Comparison of ENCODE assay signal across 8 cellular contexts in the genomic region with DNA sequence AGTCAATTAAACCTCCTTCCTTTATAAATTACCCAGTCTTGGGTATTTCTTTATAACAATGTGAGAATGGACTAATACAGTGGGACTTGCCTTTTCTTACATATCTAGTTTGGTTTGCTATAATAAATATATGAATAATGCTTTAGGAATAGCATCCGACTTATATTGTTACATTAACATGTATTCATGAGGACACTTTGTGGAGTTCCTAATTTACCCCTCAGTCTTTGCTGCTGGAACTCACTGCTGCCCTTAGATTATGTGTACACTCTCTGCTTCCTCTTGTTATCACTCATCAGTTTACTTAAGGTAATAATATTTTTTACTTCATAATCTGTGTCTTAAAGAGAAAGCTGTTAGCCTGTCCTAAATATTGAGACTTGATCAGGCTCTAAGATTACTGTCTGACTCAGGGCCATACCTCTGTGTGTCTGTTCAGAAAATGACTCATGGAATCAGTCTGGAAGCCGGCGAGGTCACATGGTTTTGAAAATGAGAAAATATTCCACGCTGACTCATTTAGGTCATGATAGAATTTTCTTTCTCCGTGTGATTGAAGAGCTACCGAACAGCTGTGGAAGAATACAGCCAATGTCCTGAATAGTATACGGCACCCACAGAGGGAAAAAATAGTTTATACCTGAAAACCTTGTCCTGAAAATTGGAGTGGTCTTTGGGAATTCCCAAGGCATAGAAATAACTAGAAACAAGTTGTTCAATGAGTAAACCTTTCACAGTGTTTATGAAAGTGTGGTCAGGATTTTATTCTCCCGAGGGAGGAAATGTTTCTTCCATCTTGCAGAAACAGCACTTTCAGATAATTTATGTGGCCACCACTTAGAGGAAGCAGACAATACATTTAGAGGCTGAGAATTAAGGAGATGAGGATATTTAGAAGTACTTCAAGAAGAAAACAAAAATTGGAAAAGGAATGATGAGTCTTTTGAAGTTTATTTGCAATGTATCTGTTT.
DNase-seq lines count a peak whose midpoint lies in the region; ATAC-seq and TF ChIP-seq lines count a peak whose summit lies in the region.

No MANE protein-coding gene starts in this region.

- no peaks in the 10 kb centered on the region for H3K27me3 ChIP-seq in breast epithelium
- H3K27me3 ChIP-seq in lung (ENCODE audit: control insufficient read depth, insufficient read depth): no peaks in the 10 kb centered on the region
- no peaks in the 10 kb centered on the region for H3K27me3 ChIP-seq in thyroid gland

- 42 to 46% methylated on average over 8 of the region's 8 CpGs for WGBS in lung, 2 donors
- 58 to 65% methylated on average over 8 of the region's 8 CpGs for WGBS in thyroid gland, 2 donors

- intact Hi-C loops in breast epithelium (cut with DNase I; ENCODE audit: low total_unique reads) (no loop called here), thyroid gland (cut with DNase I) (no loop called here)

- H3K4me1 ChIP-seq in HEK293 (ENCODE audit: control insufficient read depth, insufficient read depth, low read length) (no peaks in the 10 kb centered on the region; the same call in 1 of the 2 replicates), breast epithelium (no peaks in the 10 kb centered on the region), lung (ENCODE audit: control insufficient read depth in 2 of 2, insufficient read depth in 2 of 2, low read length in 2 of 2) (no peaks in the 10 kb centered on the region), thyroid gland (no peaks in the 10 kb centered on the region)

- no peak overlapping the region for H3K27ac ChIP-seq in HEK293 (ENCODE audit: extremely low read depth, low read depth, low read length)
- peak overlapping the region; percentile 60 to 77 for H3K27ac ChIP-seq in breast epithelium
- H3K27ac ChIP-seq in lung (ENCODE audit: low read depth in 1 of 2, low read length in 1 of 2): no peak overlapping the region
- peak overlapping the region in 2 of 3 donors; percentile 46 to 70 for H3K27ac ChIP-seq in thyroid gland

- TF ChIP-seq POLR2A in breast epithelium (IDR thresholded peaks at IDR 0.05): no peak
- TF ChIP-seq POLR2A in thyroid gland (IDR thresholded peaks at IDR 0.05): no peak

- no peaks in the 10 kb centered on the region for H3K9me3 ChIP-seq in HEK293 (ENCODE audit: control insufficient read depth, insufficient read depth, low read depth, low read length)
- no peaks in the 10 kb centered on the region for H3K9me3 ChIP-seq in breast epithelium
- H3K9me3 ChIP-seq in lung (ENCODE audit: control insufficient read depth in 2 of 2, insufficient read depth in 1 of 2, low read length in 1 of 2): peaks cover 0 to 2% of the 10 kb centered on the region in 2 donors
- no peaks in the 10 kb centered on the region for H3K9me3 ChIP-seq in thyroid gland

- peak; percentile 89 for ATAC-seq in GM18502 (IDR thresholded peaks at IDR 0.05; ENCODE audit: poor library complexity, unreplicated experiment)
- peak; percentile 83 for ATAC-seq in lung (ENCODE audit: insufficient read depth, low FRiP score)

- DNase-seq in NCI-H2227 (lab: John Stamatoyannopoulos, UW; ENCODE audit: unreplicated experiment) (peak; percentile 7), breast epithelium (ENCODE audit: low spot score in 2 of 2) (peak in 1 of 2 donors; percentile 34), lung (ENCODE audit: low spot score) (no peak), thyroid gland (no peak), DMS114 treated with DMSO at 0.1 percent for 48 hours (lab: John Stamatoyannopoulos, UW; ENCODE audit: unreplicated experiment) (no peak), NCI-H2107 treated with DMSO at 0.1 percent for 48 hours (lab: John Stamatoyannopoulos, UW; ENCODE audit: unreplicated experiment) (no peak)

- H3K4me3 ChIP-seq in HEK293 (ENCODE audit: low read depth, low read length): peak overlapping the region; percentile 16; the same call in 1 of the 2 replicates
- peak overlapping the region; percentile 24 to 53 (median 30) for H3K4me3 ChIP-seq in breast epithelium
- no peak overlapping the region for H3K4me3 ChIP-seq in lung
- no peak overlapping the region for H3K4me3 ChIP-seq in thyroid gland (replicated peaks in 1 of 3)

- TF ChIP-seq CTCF in HEK293 (tag by site-specific recombination; IDR thresholded peaks at IDR 0.05) (no peak), breast epithelium (IDR thresholded peaks at IDR 0.05) (no peak), lung (IDR thresholded peaks at IDR 0.05; ENCODE audit: control extremely low read depth, extremely low read depth) (no peak), thyroid gland (IDR thresholded peaks at IDR 0.05) (no peak)

- POLR2A ChIA-PET in HEK293 (lab: Yijun Ruan, JAX): no interaction called here

- H3K36me3 ChIP-seq in HEK293 (ENCODE audit: control insufficient read depth in 2 of 2, insufficient read depth in 1 of 2, low read length in 2 of 2) (no peaks in the 10 kb centered on the region), breast epithelium (no peaks in the 10 kb centered on the region), lung (ENCODE audit: control insufficient read depth in 2 of 2, insufficient read depth in 2 of 2, low read length in 2 of 2) (no peaks in the 10 kb centered on the region), thyroid gland (no peaks in the 10 kb centered on the region)

- CTCF ChIA-PET in HEK293 (lab: Yijun Ruan, JAX): interaction anchor here (1.0 kb wide), 1 partner anchor 18 kb away, joined by 3 read pairs; no protein-coding TSS in a partner anchor

TF ChIP-seq in HEK293, 187 proteins besides CTCF, POLR2A, EP300 and RAD21:
- TF ChIP-seq ZNF366 (tag by site-specific recombination; conservative IDR thresholded peaks at IDR 0.05) (0 out of 2 replicates have a peak, but pooled peaks have one; percentile 18), GLI4 (tag by site-specific recombination; IDR thresholded peaks at IDR 0.05) (no peak)
TF ChIP-seq in HEK293: peak in this region for 1.

Comparison
In these comparisons a context has a peak if more than half of its experiments do, and no peak if none do; other contexts are left out.
1. H3K27ac ChIP-seq: peak in breast epithelium (2 of 2) and thyroid gland (2 of 3); none in HEK293 (single experiment) and lung (0 of 2).
2. H3K4me3 ChIP-seq: peak in HEK293 (single experiment) and breast epithelium (3 of 3); none in lung (single experiment) and thyroid gland (0 of 3).